ENCODE assay signal across 2 cellular contexts in the genomic region with DNA sequence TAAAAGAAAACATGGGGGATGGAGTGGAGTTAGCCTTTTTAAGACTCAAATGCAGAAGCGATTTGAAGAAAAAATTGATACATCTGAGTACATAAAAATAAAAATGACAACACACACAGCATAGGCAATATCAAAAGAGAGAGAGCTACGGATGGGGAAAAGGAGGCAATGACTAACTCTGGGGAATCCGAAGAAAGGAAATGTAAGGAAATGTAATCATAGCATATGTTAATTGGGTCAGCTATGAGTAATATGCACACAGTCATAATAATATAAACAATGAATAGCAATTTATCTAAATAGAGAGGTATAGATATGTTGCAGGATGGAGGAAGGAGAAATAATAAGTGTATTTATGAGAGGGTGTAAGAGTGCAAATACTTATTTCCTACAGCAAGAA.
TF ChIP-seq lines count a peak whose summit lies in the region.

No MANE protein-coding gene starts in this region.

TF ChIP-seq in IMR-90, 13 proteins besides CTCF, POLR2A, EP300 and RAD21:
- peak; percentile 51 for TF ChIP-seq CEBPB (IDR thresholded peaks at IDR 0.05; ENCODE audit: low read depth, low read length)
- no peak for TF ChIP-seq MXI1 (IDR thresholded peaks at IDR 0.05; ENCODE audit: borderline replicate concordance, low read depth, low read length)
- TF ChIP-seq CHD1 (IDR thresholded peaks at IDR 0.05; ENCODE audit: low read depth, low read length) = no peak
- TF ChIP-seq FOS (IDR thresholded peaks at IDR 0.05; ENCODE audit: low read depth, low read length) = peak; percentile 71

TF ChIP-seq in endothelial cell of umbilical vein, 7 proteins besides CTCF, POLR2A, EP300 and RAD21:
- peak; percentile 95 for TF ChIP-seq JUN (IDR thresholded peaks at IDR 0.05; ENCODE audit: borderline replicate concordance, insufficient read depth, insufficient read length, low read depth)
- peak; percentile 79 for TF ChIP-seq POLR2AphosphoS5 (IDR thresholded peaks at IDR 0.05; ENCODE audit: insufficient read depth, low read depth, low read length)
- TF ChIP-seq GATA2 (IDR thresholded peaks at IDR 0.05; ENCODE audit: insufficient read depth, insufficient read length, low read depth, low read length) = no peak
- peak; percentile 97 for TF ChIP-seq FOS (IDR thresholded peaks at IDR 0.05; ENCODE audit: borderline replicate concordance, insufficient read depth, low read length)
